23 cellular contexts compared by ENCODE assay signal in the genomic region with DNA sequence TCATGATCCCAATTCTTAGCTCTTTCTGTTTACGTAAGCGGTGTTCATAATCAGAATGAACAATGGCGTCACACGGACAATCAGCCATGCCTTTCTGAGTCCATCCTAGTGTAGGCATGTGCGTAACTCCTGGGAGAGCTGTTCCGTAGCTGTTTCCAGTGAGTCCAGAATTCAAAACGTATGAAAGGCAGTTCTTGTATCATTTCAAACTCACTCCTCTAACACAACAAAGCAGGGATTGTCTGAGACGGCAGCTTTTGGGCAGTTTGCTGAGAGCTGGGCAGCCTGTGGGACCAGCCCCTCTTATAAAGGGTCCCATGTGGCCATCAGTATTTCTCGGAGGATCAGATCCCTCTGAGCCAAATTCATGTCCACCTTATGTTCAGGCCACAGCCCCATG. TPM values are rescaled to one million over a fixed set of nuclear protein-coding genes. Genes with fewer than 3 reads are reported as not detected.
DNase-seq lines count a peak whose midpoint lies in the region; ATAC-seq lines count a peak whose summit lies in the region.
"Had no signal": no experiment of that assay in that cellular context is flagged by ENCODE, and none has a peak within 500 bp of the region (broad histone marks: within the 10 kb centered on the region; RNA-seq: fewer than 3 reads in every experiment).

No MANE protein-coding gene starts in this region.

- intact Hi-C loops in posterior vena cava (cut with DNase I) = no loop called here

- H3K27ac ChIP-seq in angular gyrus (ENCODE audit: low read depth, low read length) = peak overlapping the region; percentile 22
- H3K27ac ChIP-seq: cardiac muscle cell, psoas muscle, SK-N-MC, vagina, WERI-Rb-1 had no signal

- ATAC-seq in HG03095 (IDR thresholded peaks at IDR 0.05; ENCODE audit: unreplicated experiment) (no peak), GM21529 (IDR thresholded peaks at IDR 0.05; ENCODE audit: unreplicated experiment) (no peak)
- ATAC-seq: GM12878, psoas muscle had no signal

- peak; percentile 90 for DNase-seq in COLO829 (ENCODE audit: low spot score)
- peak in 35 of 51 donors; percentile 2 to 55 (median 18) for DNase-seq in hypothalamus (lab: John Stamatoyannopoulos, UW)
- DNase-seq in pons (ENCODE audit: low spot score) = peak; percentile 93
- DNase-seq in posterior vena cava (ENCODE audit: low spot score) = no peak
- DNase-seq in NOMO-1 treated with DMSO at 0.1 percent for 48 hours (lab: John Stamatoyannopoulos, UW; ENCODE audit: unreplicated experiment) = no peak
- DNase-seq: activated CD4-positive, alpha-beta T cell treated with anti-CD3 and anti-CD28 coated beads, Interleukin-2, amount 50 U/mL, for 1 hour; activated naive CD4-positive, alpha-beta T cell treated with anti-CD3 and anti-CD28 coated beads for 36 hours; amniotic stem cell; BE2C; H9; NCI-H1694; NCI-H524; psoas muscle; small intestine; stimulated activated CD4-positive, alpha-beta T cell treated with anti-CD3 and anti-CD28 coated beads, Interleukin-2, amount 100 ng/mL, for 24 hours; WERI-Rb-1 had no signal

RNA-seq across cellular contexts. Expression of a gene that starts 43.4 kb away (rescaled TPM):
- 1 to 10 TPM; 5.0 to 6.6 TPM for total RNA-seq in posterior vena cava

RNA-seq across cellular contexts. Expression of a gene that starts 43.5 kb away (rescaled TPM):
- 10 to 100 TPM; 59.1 to 62.2 TPM for total RNA-seq in posterior vena cava

RNA-seq across cellular contexts. Expression of a gene that starts 43.7 kb away (rescaled TPM):
- total RNA-seq in posterior vena cava = 10 to 100 TPM; 75.9 to 87.9 TPM

RNA-seq across cellular contexts. Expression of a gene that starts 56.2 kb away (rescaled TPM):
- total RNA-seq in posterior vena cava = 100 to 1,000 TPM in 1 of 2 donors, 10 to 100 TPM in 1; 84.6 to 129 TPM

RNA-seq across cellular contexts. Expression of a gene that starts 56.2 kb away (rescaled TPM):
- total RNA-seq in posterior vena cava = 10 to 100 TPM; 10.5 to 13.4 TPM

Comparison
In these comparisons a context has a peak if more than half of its experiments do, and no peak if none do; other contexts are left out.
1. DNase-seq: peak in COLO829 (single experiment), hypothalamus (35 of 51) and pons (single experiment); none in posterior vena cava (single experiment) and NOMO-1 treated with DMSO at 0.1 percent for 48 hours (single experiment).